ENCODE assay signal across 1 cellular context in the genomic region with DNA sequence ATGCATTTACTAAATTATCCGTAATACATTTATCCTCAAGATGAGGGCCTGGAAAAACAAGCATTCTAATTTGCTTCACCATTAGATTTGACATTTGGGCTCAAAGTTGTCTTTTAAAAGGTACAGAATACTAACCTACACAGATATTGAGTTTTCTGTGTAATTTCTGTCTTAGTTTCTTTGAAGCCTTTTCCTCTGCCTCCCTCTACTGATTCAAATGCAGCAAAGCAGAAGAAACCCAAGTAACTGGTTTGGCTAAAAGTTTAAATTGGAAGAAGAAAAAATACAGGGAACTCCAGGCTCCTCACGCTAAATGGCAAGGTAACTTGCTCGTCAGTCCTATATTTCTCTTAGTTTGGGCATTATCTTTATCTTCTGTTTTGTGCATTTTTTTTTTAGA.
TF ChIP-seq lines count a peak whose summit lies in the region.

No MANE protein-coding gene starts in this region.

TF ChIP-seq in K562, 482 proteins besides CTCF, POLR2A, EP300 and RAD21:
- TF ChIP-seq ESRRA (IDR thresholded peaks at IDR 0.05; ENCODE audit: borderline replicate concordance, low read depth) (no peak), ZBTB40 (IDR thresholded peaks at IDR 0.05) (no peak), ZBTB40 (CRISPR knock-in tag; IDR thresholded peaks at IDR 0.05) (no peak), RFX7 (CRISPR knock-in tag; IDR thresholded peaks at IDR 0.05) (no peak), FOXA3 (CRISPR knock-in tag; conservative IDR thresholded peaks at IDR 0.05 in 1 of 2, IDR thresholded peaks at IDR 0.05 in 1 of 2) (no peak), EGR1 (conservative IDR thresholded peaks at IDR 0.05) (no peak), MTA3 (IDR thresholded peaks at IDR 0.05; ENCODE audit: borderline replicate concordance) (no peak), EHMT2 (IDR thresholded peaks at IDR 0.05) (no peak), BDP1 (IDR thresholded peaks at IDR 0.05; ENCODE audit: insufficient read depth, insufficient read length) (no peak), HNRNPH1 (optimal IDR thresholded peaks at IDR 0.05; ENCODE audit: low read depth, low read length) (no peak), ZFP36 (IDR thresholded peaks at IDR 0.05; ENCODE audit: low read depth, low read length, partially characterized antibody) (no peak), ZNF165 (CRISPR knock-in tag; IDR thresholded peaks at IDR 0.05; ENCODE audit: borderline replicate concordance) (no peak), KAT7 (CRISPR knock-in tag; IDR thresholded peaks at IDR 0.05; ENCODE audit: borderline replicate concordance) (no peak), BMI1 (IDR thresholded peaks at IDR 0.05; ENCODE audit: low read length) (no peak), SNIP1 (IDR thresholded peaks at IDR 0.05; ENCODE audit: low read depth) (no peak), NFE2 (IDR thresholded peaks at IDR 0.05; ENCODE audit: low read depth) (no peak), NFRKB (IDR thresholded peaks at IDR 0.05; ENCODE audit: low read depth) (no peak)
- TF ChIP-seq, protein P1, sequence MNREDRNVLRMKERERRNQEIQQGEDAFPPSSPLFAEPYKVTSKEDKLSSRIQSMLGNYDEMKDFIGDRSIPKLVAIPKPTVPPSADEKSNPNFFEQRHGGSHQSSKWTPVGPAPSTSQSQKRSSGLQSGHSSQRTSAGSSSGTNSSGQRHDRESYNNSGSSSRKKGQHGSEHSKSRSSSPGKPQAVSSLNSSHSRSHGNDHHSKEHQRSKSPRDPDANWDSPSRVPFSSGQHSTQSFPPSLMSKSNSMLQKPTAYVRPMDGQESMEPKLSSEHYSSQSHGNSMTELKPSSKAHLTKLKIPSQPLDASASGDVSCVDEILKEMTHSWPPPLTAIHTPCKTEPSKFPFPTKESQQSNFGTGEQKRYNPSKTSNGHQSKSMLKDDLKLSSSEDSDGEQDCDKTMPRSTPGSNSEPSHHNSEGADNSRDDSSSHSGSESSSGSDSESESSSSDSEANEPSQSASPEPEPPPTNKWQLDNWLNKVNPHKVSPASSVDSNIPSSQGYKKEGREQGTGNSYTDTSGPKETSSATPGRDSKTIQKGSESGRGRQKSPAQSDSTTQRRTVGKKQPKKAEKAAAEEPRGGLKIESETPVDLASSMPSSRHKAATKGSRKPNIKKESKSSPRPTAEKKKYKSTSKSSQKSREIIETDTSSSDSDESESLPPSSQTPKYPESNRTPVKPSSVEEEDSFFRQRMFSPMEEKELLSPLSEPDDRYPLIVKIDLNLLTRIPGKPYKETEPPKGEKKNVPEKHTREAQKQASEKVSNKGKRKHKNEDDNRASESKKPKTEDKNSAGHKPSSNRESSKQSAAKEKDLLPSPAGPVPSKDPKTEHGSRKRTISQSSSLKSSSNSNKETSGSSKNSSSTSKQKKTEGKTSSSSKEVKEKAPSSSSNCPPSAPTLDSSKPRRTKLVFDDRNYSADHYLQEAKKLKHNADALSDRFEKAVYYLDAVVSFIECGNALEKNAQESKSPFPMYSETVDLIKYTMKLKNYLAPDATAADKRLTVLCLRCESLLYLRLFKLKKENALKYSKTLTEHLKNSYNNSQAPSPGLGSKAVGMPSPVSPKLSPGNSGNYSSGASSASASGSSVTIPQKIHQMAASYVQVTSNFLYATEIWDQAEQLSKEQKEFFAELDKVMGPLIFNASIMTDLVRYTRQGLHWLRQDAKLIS (CRISPR knock-in tag; IDR thresholded peaks at IDR 0.05): no peak
- TF ChIP-seq, protein P2, sequence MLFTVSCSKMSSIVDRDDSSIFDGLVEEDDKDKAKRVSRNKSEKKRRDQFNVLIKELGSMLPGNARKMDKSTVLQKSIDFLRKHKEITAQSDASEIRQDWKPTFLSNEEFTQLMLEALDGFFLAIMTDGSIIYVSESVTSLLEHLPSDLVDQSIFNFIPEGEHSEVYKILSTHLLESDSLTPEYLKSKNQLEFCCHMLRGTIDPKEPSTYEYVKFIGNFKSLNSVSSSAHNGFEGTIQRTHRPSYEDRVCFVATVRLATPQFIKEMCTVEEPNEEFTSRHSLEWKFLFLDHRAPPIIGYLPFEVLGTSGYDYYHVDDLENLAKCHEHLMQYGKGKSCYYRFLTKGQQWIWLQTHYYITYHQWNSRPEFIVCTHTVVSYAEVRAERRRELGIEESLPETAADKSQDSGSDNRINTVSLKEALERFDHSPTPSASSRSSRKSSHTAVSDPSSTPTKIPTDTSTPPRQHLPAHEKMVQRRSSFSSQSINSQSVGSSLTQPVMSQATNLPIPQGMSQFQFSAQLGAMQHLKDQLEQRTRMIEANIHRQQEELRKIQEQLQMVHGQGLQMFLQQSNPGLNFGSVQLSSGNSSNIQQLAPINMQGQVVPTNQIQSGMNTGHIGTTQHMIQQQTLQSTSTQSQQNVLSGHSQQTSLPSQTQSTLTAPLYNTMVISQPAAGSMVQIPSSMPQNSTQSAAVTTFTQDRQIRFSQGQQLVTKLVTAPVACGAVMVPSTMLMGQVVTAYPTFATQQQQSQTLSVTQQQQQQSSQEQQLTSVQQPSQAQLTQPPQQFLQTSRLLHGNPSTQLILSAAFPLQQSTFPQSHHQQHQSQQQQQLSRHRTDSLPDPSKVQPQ (CRISPR knock-in tag; IDR thresholded peaks at IDR 0.05; ENCODE audit: borderline replicate concordance): no peak
